In the genomic region with DNA sequence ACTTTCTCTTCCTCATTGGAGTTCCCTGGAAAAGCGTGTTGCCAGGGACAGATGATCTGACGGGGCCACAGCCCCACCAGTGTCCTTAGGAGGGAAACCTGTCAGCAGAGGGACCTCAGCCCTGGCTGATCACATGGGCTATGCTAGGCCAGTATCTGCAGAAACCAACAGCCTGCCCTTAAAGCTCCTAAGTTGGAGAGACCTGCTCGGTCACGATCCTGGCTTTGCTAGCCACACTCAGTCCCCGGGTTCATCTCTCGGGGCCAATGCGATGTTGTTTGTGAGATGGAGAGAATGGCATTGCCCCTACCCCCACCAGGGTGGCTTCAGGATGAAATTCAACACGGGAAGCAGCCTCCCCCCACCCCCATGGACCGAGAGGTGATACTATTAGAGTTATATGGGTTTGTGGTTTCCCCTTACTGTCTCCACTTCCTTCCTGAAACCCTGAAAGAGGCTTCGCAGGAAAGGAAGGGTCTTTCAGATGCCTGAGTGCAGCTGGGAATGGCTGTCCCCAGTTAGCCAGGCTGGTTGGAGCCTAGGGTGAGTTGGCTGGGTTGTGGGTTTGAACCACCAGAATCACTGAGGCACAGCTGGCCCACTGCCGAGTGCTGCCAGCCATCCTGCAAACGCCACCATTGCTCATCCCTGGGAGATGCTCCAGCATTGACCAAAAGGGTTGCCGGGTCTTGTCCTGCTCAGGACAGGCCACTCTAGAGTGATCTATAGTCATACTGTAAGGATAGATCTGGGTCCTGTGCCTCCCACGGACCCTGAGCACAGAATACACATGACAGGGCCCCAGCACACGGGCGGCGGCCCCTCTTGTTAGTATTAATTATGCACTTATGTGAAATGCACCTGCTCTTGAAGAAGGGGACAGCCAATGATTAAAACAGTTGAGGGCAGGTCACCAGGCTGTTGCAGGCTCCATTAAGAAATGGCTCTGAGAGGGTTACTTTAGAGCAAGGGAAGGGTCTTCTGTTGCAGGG, we compare ENCODE assay signal across 1 cellular context.
TF ChIP-seq lines count a peak whose summit lies in the region.

No MANE protein-coding gene starts in this region.

TF ChIP-seq in K562, 482 proteins besides CTCF, POLR2A, EP300 and RAD21 (continued from another document):
- TF ChIP-seq ELF1 (tag; IDR thresholded peaks at IDR 0.05): 0 out of 2 replicates have a peak, but pooled peaks have one; percentile 13
